In the genomic region with DNA sequence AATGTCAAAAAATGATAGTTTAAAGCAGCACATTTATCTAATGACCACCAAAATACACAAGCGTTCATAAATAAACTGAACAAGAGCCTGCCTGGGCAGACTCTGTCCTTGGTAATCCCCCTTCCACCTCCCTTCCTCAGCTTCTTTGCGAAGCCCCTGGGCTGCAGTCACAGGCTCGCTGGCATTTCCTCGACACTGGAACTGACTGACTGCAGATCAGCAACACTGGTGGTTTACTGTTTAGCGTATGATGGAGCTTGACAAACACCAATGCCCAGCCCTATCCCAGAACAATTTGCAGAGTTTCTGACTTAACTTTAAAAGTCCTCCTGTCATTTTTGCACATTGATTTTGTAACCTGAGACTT, we compare ENCODE assay signal across 14 cellular contexts. TPM values are rescaled to one million over a fixed set of nuclear protein-coding genes. Genes with fewer than 3 reads are reported as not detected.
DNase-seq lines count a peak whose midpoint lies in the region; ATAC-seq and TF ChIP-seq lines count a peak whose summit lies in the region.
"Had no signal": no experiment of that assay in that cellular context is flagged by ENCODE, and none has a peak within 500 bp of the region (broad histone marks: within the 10 kb centered on the region; RNA-seq: fewer than 3 reads in every experiment).

No MANE protein-coding gene starts in this region.

- H3K4me1 ChIP-seq in CD8-positive, alpha-beta memory T cell (ENCODE audit: insufficient read depth, low read length), result no peaks in the 10 kb centered on the region

- POLR2A ChIA-PET in WTC11 (lab: Charles Lee), result no interaction called here
- POLR2A ChIA-PET in CD8-positive, alpha-beta memory T cell (lab: Charles Lee), result no interaction called here

- ATAC-seq in GM18868 (IDR thresholded peaks at IDR 0.05; ENCODE audit: unreplicated experiment) (peak; percentile 67), GM21526 (IDR thresholded peaks at IDR 0.05; ENCODE audit: low FRiP score, unreplicated experiment) (peak; percentile 47), HG03039 (IDR thresholded peaks at IDR 0.05; ENCODE audit: unreplicated experiment) (peak; percentile 57), WTC11 (peak; percentile 46)
- ATAC-seq in activated CD4-positive, CD25-positive, alpha-beta regulatory T cell treated with anti-CD3 and anti-CD28 coated beads, Interleukin-2, amount 50 U/mL, for 24 hours, result no peak

- H3K9me3 Mint-ChIP-seq in WTC11, result no peaks in the 10 kb centered on the region
- no peaks in the 10 kb centered on the region for H3K9me3 Mint-ChIP-seq in CD8-positive, alpha-beta memory T cell
- H3K9me3 Mint-ChIP-seq: activated naive CD4-positive, alpha-beta T cell treated with anti-CD3 and anti-CD28 coated beads, Interleukin-2, amount 10 ng/mL, durations not matched to agents 7 days and 5 days; dendritic cell treated with granulocyte-macrophage colony-stimulating factor and Interleukin-4, amounts not matched to agents 40 ng/mL and 50 ng/mL, for 4 days had no signal

- peaks cover 8% of the 10 kb centered on the region; the same call in 1 of the 2 replicates for H3K36me3 Mint-ChIP-seq in WTC11
- peaks cover 0 to 5% (median 0%) of the 10 kb centered on the region in 3 donors for H3K36me3 Mint-ChIP-seq in CD8-positive, alpha-beta memory T cell
- H3K36me3 Mint-ChIP-seq: activated naive CD4-positive, alpha-beta T cell treated with anti-CD3 and anti-CD28 coated beads, Interleukin-2, amount 10 ng/mL, durations not matched to agents 7 days and 5 days had no signal

- H3K4me1 Mint-ChIP-seq in WTC11, result peaks cover 25% of the 10 kb centered on the region
- H3K4me1 Mint-ChIP-seq in CD8-positive, alpha-beta memory T cell, result peaks cover 1 to 12% (median 12%) of the 10 kb centered on the region in 3 donors
- H3K4me1 Mint-ChIP-seq: activated naive CD4-positive, alpha-beta T cell treated with anti-CD3 and anti-CD28 coated beads, Interleukin-2, amount 10 ng/mL, durations not matched to agents 7 days and 5 days had no signal

- H3K27me3 ChIP-seq in CD8-positive, alpha-beta memory T cell (ENCODE audit: insufficient read depth, low read length, poor library complexity, severe bottlenecking), result no peaks in the 10 kb centered on the region

- CTCF ChIA-PET in WTC11 (lab: Charles Lee), result interaction anchor here (0.7 to 1.5 kb wide), 4 partner anchors 11 to 453 kb away, joined by 3 read pairs; no protein-coding TSS in a partner anchor
- CTCF ChIA-PET in CD8-positive, alpha-beta memory T cell (lab: Charles Lee), result no interaction called here

- no peak for TF ChIP-seq CTCF in WTC11 (IDR thresholded peaks at IDR 0.05)

- H3K27me3 Mint-ChIP-seq in WTC11 (ENCODE audit: low read depth), result no peaks in the 10 kb centered on the region
- peaks cover 4% of the 10 kb centered on the region in 2 donors for H3K27me3 Mint-ChIP-seq in CD8-positive, alpha-beta memory T cell
- H3K27me3 Mint-ChIP-seq: activated naive CD4-positive, alpha-beta T cell treated with anti-CD3 and anti-CD28 coated beads, Interleukin-2, amount 10 ng/mL, durations not matched to agents 7 days and 5 days; dendritic cell treated with granulocyte-macrophage colony-stimulating factor and Interleukin-4, amounts not matched to agents 40 ng/mL and 50 ng/mL, for 4 days had no signal

- DNase-seq in WTC11 (ENCODE audit: low spot score) (no peak), NK-92 (lab: John Stamatoyannopoulos, UW; ENCODE audit: unreplicated experiment) (no peak)
- no peak for DNase-seq in activated CD4-positive, CD25-positive, alpha-beta regulatory T cell treated with anti-CD3 and anti-CD28 coated beads, Interleukin-2, amount 50 U/mL, for 72 hours
- DNase-seq in CD8-positive, alpha-beta memory T cell, result no peak
- DNase-seq: activated CD4-positive, alpha-beta T cell treated with anti-CD3 and anti-CD28 coated beads for 1 hour; activated naive CD4-positive, alpha-beta T cell treated with anti-CD3 and anti-CD28 coated beads, Interleukin-2, amount 10 ng/mL, durations not matched to agents 7 days and 5 days; IMR-90; NCI-H187 treated with DMSO at 0.1 percent for 48 hours had no signal

- H3K4me3 Mint-ChIP-seq in WTC11, result no peak overlapping the region
- peak overlapping the region in 2 of 7 donors; percentile 12 to 37 for H3K4me3 Mint-ChIP-seq in CD8-positive, alpha-beta memory T cell
- H3K4me3 Mint-ChIP-seq: activated naive CD4-positive, alpha-beta T cell treated with anti-CD3 and anti-CD28 coated beads, Interleukin-2, amount 10 ng/mL, durations not matched to agents 7 days and 5 days; dendritic cell treated with granulocyte-macrophage colony-stimulating factor and Interleukin-4, amounts not matched to agents 40 ng/mL and 50 ng/mL, for 4 days had no signal

- H3K4me3 ChIP-seq in CD8-positive, alpha-beta memory T cell (ENCODE audit: low read length), result no peak overlapping the region

- H3K27ac Mint-ChIP-seq in WTC11, result peak overlapping the region; percentile 65; the same call in 1 of the 2 replicates
- H3K27ac Mint-ChIP-seq in CD8-positive, alpha-beta memory T cell, result peak overlapping the region in 1 of 8 donors; percentile 93
- H3K27ac Mint-ChIP-seq: activated naive CD4-positive, alpha-beta T cell treated with anti-CD3 and anti-CD28 coated beads, Interleukin-2, amount 10 ng/mL, durations not matched to agents 7 days and 5 days; dendritic cell treated with granulocyte-macrophage colony-stimulating factor and Interleukin-4, amounts not matched to agents 40 ng/mL and 50 ng/mL, for 4 days had no signal

- no peak overlapping the region for H3K27ac ChIP-seq in CD8-positive, alpha-beta memory T cell (ENCODE audit: low read depth, low read length)
- H3K27ac ChIP-seq: RWPE1 had no signal

- H3K36me3 ChIP-seq in CD8-positive, alpha-beta memory T cell (ENCODE audit: insufficient read depth, low read length), result no peaks in the 10 kb centered on the region

- H3K9me3 ChIP-seq in CD8-positive, alpha-beta memory T cell (ENCODE audit: low read length), result no peaks in the 10 kb centered on the region

TF ChIP-seq in WTC11, 78 proteins besides CTCF, POLR2A, EP300 and RAD21:
- TF ChIP-seq, protein P1, sequence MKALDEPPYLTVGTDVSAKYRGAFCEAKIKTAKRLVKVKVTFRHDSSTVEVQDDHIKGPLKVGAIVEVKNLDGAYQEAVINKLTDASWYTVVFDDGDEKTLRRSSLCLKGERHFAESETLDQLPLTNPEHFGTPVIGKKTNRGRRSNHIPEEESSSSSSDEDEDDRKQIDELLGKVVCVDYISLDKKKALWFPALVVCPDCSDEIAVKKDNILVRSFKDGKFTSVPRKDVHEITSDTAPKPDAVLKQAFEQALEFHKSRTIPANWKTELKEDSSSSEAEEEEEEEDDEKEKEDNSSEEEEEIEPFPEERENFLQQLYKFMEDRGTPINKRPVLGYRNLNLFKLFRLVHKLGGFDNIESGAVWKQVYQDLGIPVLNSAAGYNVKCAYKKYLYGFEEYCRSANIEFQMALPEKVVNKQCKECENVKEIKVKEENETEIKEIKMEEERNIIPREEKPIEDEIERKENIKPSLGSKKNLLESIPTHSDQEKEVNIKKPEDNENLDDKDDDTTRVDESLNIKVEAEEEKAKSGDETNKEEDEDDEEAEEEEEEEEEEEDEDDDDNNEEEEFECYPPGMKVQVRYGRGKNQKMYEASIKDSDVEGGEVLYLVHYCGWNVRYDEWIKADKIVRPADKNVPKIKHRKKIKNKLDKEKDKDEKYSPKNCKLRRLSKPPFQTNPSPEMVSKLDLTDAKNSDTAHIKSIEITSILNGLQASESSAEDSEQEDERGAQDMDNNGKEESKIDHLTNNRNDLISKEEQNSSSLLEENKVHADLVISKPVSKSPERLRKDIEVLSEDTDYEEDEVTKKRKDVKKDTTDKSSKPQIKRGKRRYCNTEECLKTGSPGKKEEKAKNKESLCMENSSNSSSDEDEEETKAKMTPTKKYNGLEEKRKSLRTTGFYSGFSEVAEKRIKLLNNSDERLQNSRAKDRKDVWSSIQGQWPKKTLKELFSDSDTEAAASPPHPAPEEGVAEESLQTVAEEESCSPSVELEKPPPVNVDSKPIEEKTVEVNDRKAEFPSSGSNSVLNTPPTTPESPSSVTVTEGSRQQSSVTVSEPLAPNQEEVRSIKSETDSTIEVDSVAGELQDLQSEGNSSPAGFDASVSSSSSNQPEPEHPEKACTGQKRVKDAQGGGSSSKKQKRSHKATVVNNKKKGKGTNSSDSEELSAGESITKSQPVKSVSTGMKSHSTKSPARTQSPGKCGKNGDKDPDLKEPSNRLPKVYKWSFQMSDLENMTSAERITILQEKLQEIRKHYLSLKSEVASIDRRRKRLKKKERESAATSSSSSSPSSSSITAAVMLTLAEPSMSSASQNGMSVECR (CRISPR knock-in tag; IDR thresholded peaks at IDR 0.05; ENCODE audit: borderline replicate concordance), result no peak
- TF ChIP-seq MXD4 (CRISPR knock-in tag; IDR thresholded peaks at IDR 0.05; ENCODE audit: borderline replicate concordance), result no peak
- TF ChIP-seq ZNF317 (CRISPR knock-in tag; IDR thresholded peaks at IDR 0.05; ENCODE audit: borderline replicate concordance, low read depth), result peak; percentile 54; the same call in 1 of the 2 replicates

RNA-seq across cellular contexts. Expression of a gene that starts 55.9 kb away (rescaled TPM):
- total RNA-seq in WTC11 (2021), result 39.4 to 41.1 TPM (median 40.8 TPM) in 3 replicates
- 10 to 100 TPM; 30.7 to 35.2 TPM for total RNA-seq in CD8-positive, alpha-beta memory T cell
- 43.6 TPM for polyA plus RNA-seq in CD8-positive, alpha-beta memory T cell

Comparison
In these comparisons a context has a peak if more than half of its experiments do, and no peak if none do; other contexts are left out.
1. ATAC-seq: peak in GM18868 (single experiment), GM21526 (single experiment), HG03039 (single experiment) and WTC11 (single experiment); none in activated CD4-positive, CD25-positive, alpha-beta regulatory T cell treated with anti-CD3 and anti-CD28 coated beads, Interleukin-2, amount 50 U/mL, for 24 hours (0 of 2).